Comparison of ENCODE assay signal across 21 cellular contexts in genomic region chr3:8952130-8952529, GRCh38.
"Had no signal": no experiment of that assay in that cellular context is flagged by ENCODE, and none has a peak within 500 bp of the region (broad histone marks: within the 10 kb centered on the region; RNA-seq: fewer than 3 reads in every experiment).

No MANE protein-coding gene starts in this region.

- H3K79me2 ChIP-seq: parathyroid adenoma had no signal

- ATAC-seq: gastrocnemius medialis; left lobe of liver; naive thymus-derived CD4-positive, alpha-beta T cell; right lobe of liver; stimulated activated naive B cell treated with anti-CD40 and anti-IgM and Interleukin-4, amounts not matched to agents 10 μg/mL and 1 μg/mL and 100 μg/mL, for 72 hours; upper lobe of right lung had no signal

- H3K9ac ChIP-seq: neural progenitor cell, parathyroid adenoma had no signal

- H3K4me1 ChIP-seq: gastrocnemius medialis, parathyroid adenoma, right lobe of liver, transverse colon, upper lobe of right lung, uterus had no signal

- H3K36me3 ChIP-seq: gastrocnemius medialis, neural progenitor cell, right lobe of liver, thoracic aorta, transverse colon, upper lobe of right lung, uterus had no signal

- DNase-seq: effector CD8-positive, alpha-beta T cell; endodermal cell; gastrocnemius medialis; head of caudate nucleus; kidney; mesenchymal stem cell; midbrain; naive thymus-derived CD4-positive, alpha-beta T cell; right lobe of liver; small intestine; stimulated activated CD4-positive, alpha-beta T cell treated with anti-CD3 and anti-CD28 coated beads, Interleukin-15, amount 100 ng/mL, for 24 hours; stimulated activated CD4-positive, alpha-beta T cell treated with anti-CD3 and anti-CD28 coated beads, Interleukin-2, amount 100 ng/mL, for 48 hours; stimulated activated naive B cell treated with anti-CD40 and anti-IgM and Interleukin-4, amounts not matched to agents 10 μg/mL and 1 μg/mL and 100 μg/mL, for 72 hours; transverse colon; upper lobe of right lung; uterus had no signal

- H3K4me3 ChIP-seq: gastrocnemius medialis, lung, neural progenitor cell, right lobe of liver, thoracic aorta, transverse colon, upper lobe of right lung, uterus had no signal

- H3K27me3 ChIP-seq: gastrocnemius medialis, neural progenitor cell, right lobe of liver, transverse colon, upper lobe of right lung, uterus had no signal

- H3K27ac ChIP-seq: gastrocnemius medialis, neural progenitor cell, parathyroid adenoma, right lobe of liver, thoracic aorta, transverse colon, upper lobe of right lung, uterus had no signal

- H2AFZ ChIP-seq: neural progenitor cell, parathyroid adenoma had no signal

- H3K9me3 ChIP-seq: gastrocnemius medialis, right lobe of liver, thoracic aorta, transverse colon, upper lobe of right lung, uterus had no signal

- H3K4me2 ChIP-seq: neural progenitor cell had no signal
